Comparison of ENCODE assay signal across 8 cellular contexts in the genomic region with DNA sequence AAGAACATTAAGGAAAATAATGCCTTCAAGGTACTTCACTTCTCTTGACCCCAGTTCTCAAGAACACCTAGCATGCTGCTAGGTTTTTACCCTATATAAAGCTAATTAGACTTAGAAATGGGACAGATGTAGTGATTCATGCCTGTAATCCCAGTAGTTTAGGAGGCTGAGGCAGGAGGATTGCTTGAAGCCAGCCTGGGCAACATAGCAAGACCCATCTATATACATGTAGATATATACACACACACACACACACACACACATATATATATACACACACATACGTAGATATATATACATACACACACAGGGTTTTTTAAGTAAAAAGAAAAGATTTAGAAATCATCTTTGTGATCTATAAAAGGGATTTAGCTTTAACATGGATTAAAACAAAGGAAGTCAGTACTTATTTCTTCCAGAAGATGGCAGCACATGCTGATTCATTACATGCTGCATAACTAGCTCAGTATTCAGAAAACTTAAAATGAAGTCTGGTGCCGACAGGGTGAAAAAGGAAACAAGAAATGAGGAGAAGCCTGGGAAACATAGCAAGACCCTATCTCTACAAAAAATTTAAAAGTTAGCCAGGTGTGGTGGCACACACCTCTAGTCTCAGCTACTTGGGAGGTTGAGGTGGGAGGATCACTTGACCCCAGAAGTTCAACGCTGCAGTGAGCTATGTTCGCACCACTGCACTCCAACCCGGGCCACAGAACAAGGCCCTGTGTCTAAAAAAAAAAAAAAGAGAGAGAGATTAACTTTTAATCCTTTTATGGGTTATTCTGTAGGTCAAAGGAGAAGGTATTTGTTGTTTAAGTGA. TPM values are rescaled to one million over a fixed set of nuclear protein-coding genes. Genes with fewer than 3 reads are reported as not detected.
A peak's percentile ranks its signal among the peaks of the same experiment; 100 is the strongest.
DNase-seq lines count a peak whose midpoint lies in the region; ATAC-seq and TF ChIP-seq lines count a peak whose summit lies in the region.

No MANE protein-coding gene starts in this region.

- no peaks in the 10 kb centered on the region for H3K79me2 ChIP-seq in GM23248 (ENCODE audit: insufficient read depth)

- peak overlapping the region; percentile 34; the same call in 1 of the 2 replicates for H3K9ac ChIP-seq in GM23248

- H3F3A ChIP-seq in GM23248 (ENCODE audit: insufficient read depth): 0 out of 2 replicates have a peak, but pooled peaks cover 9% of the 10 kb centered on the region

- H3K27me3 ChIP-seq in GM23248 (replicated peaks; ENCODE audit: insufficient read depth): no peaks in the 10 kb centered on the region
- no peaks in the 10 kb centered on the region for H3K27me3 ChIP-seq in right atrium auricular region
- H3K27me3 ChIP-seq in gastrocnemius medialis: no peaks in the 10 kb centered on the region

- no peaks in the 10 kb centered on the region for H4K20me1 ChIP-seq in GM23248 (ENCODE audit: insufficient read depth)

- peak; percentile 81 to 86 for ATAC-seq in gastrocnemius medialis
- no peak for ATAC-seq in GM21737 (IDR thresholded peaks at IDR 0.05; ENCODE audit: unreplicated experiment)

- H3K4me1 ChIP-seq in GM23248 (ENCODE audit: insufficient read depth) (no peaks in the 10 kb centered on the region), right atrium auricular region (no peaks in the 10 kb centered on the region), gastrocnemius medialis (peaks cover 0 to 4% of the 10 kb centered on the region in 2 donors)

- no peak overlapping the region for H3K4me3 ChIP-seq in GM23248
- H3K4me3 ChIP-seq in astrocyte of the cerebellum (ENCODE audit: low read depth, low read length): no peak overlapping the region
- H3K4me3 ChIP-seq in right atrium auricular region: no peak overlapping the region
- H3K4me3 ChIP-seq in gastrocnemius medialis: peak overlapping the region in 1 of 4 donors; percentile 20

- no peaks in the 10 kb centered on the region for H3K9me2 ChIP-seq in GM23248 (ENCODE audit: insufficient read depth)

- in situ Hi-C loops in GM23248 (cut with MboI): no loop called here
- in situ Hi-C loops in astrocyte of the cerebellum (cut with HindIII; ENCODE audit: low sequenced_read_pairs): loop anchor here (25.0 kb wide), 1 partner anchor 240 kb away; no protein-coding TSS in a partner anchor
- in situ Hi-C loops in gastrocnemius medialis (cut with MboI; ENCODE audit: low sequenced_read_pairs in 4 of 4): no loop called here

- H3K27ac ChIP-seq in GM23248 (no peak overlapping the region), right atrium auricular region (no peak overlapping the region), gastrocnemius medialis (no peak overlapping the region)

- WGBS in GM23248 (ENCODE audit: low coverage in 1 of 2, low lambda C conversion rate in 2 of 2, missing lambda C conversion rate in 2 of 2), 2 experiments: 43 to 45% methylated on average over 5 of the region's 5 CpGs

- H3K4me2 ChIP-seq in GM23248 (ENCODE audit: unreplicated experiment): no peak overlapping the region

- no peaks in the 10 kb centered on the region for H3K9me3 ChIP-seq in GM23248 (ENCODE audit: low read depth)
- no peaks in the 10 kb centered on the region for H3K9me3 ChIP-seq in right atrium auricular region
- H3K9me3 ChIP-seq in gastrocnemius medialis: no peaks in the 10 kb centered on the region

- peak; percentile 55 for DNase-seq in COR-L47 (lab: John Stamatoyannopoulos, UW)
- peak; percentile 74 for DNase-seq in GM23248
- peak; percentile 59 for DNase-seq in NCI-H69 (lab: John Stamatoyannopoulos, UW)
- peak; percentile 59 for DNase-seq in astrocyte of the cerebellum (ENCODE audit: low read depth)
- no peak for DNase-seq in right atrium auricular region (ENCODE audit: low spot score)
- DNase-seq in gastrocnemius medialis: peak in 1 of 2 donors; percentile 2
- DNase-seq in mucosa of gallbladder (ENCODE audit: low spot score): no peak

- H3K36me3 ChIP-seq in GM23248 (ENCODE audit: low read depth) (peaks cover 30% of the 10 kb centered on the region), right atrium auricular region (peaks cover 53% of the 10 kb centered on the region), gastrocnemius medialis (peaks cover 4 to 39% of the 10 kb centered on the region in 2 donors)

- intact Hi-C loops in gastrocnemius medialis (cut with DNase I; ENCODE audit: low total_unique reads): loop anchor here (1.0 kb wide), 1 partner anchor 315 kb away; no protein-coding TSS in a partner anchor

- TF ChIP-seq CTCF in astrocyte of the cerebellum (IDR thresholded peaks at IDR 0.05; ENCODE audit: low read depth, low read length, missing control alignments) (peak; percentile 50), right atrium auricular region (IDR thresholded peaks at IDR 0.05) (peak; percentile 61 to 77), gastrocnemius medialis (IDR thresholded peaks at IDR 0.05 in 4 of 5, conservative IDR thresholded peaks at IDR 0.05 in 1 of 5) (peak; percentile 73 to 83 (median 79))

- H2AFZ ChIP-seq in GM23248: peak overlapping the region; percentile 63

- TF ChIP-seq POLR2A in gastrocnemius medialis (IDR thresholded peaks at IDR 0.05): no peak

RNA-seq across cellular contexts. Expression of a gene that starts 28.5 kb away (rescaled TPM):
- 34.8 and 45.9 TPM in 2 replicates for total RNA-seq in GM23248 (2014; rRNA removed; shearing (Covaris generic))
- 203 and 222 TPM in 2 replicates for polyA plus RNA-seq in GM23248 (2016; fragmentation: Nextera tagmentation; extraction: Ambion mirVana)
- total RNA-seq in right atrium auricular region (10 to 100 TPM; 43.4 to 44.5 TPM), gastrocnemius medialis (10 to 100 TPM; 36.1 to 53.0 (median 46.7) TPM), mucosa of gallbladder (39.9 TPM)

Comparison
In these comparisons a context has a peak if more than half of its experiments do, and no peak if none do; other contexts are left out.
1. DNase-seq: peak in COR-L47 (single experiment), GM23248 (single experiment), NCI-H69 (single experiment) and astrocyte of the cerebellum (single experiment); none in right atrium auricular region (single experiment) and mucosa of gallbladder (single experiment).
2. Peak in every context shown above with its lines, with median percentiles within 50 percentile points of each other: CTCF ChIP-seq.